8 cellular contexts compared by ENCODE assay signal in genomic region chr2:26018184-26018716, GRCh38. TPM values are rescaled to one million over a fixed set of nuclear protein-coding genes. Genes with fewer than 3 reads are reported as not detected.
DNase-seq lines count a peak whose midpoint lies in the region; ATAC-seq and TF ChIP-seq lines count a peak whose summit lies in the region.
"Had no signal": no experiment of that assay in that cellular context is flagged by ENCODE, and none has a peak within 500 bp of the region (broad histone marks: within the 10 kb centered on the region; RNA-seq: fewer than 3 reads in every experiment).

No MANE protein-coding gene starts in this region.

- TF ChIP-seq CTCF in gastroesophageal sphincter (IDR thresholded peaks at IDR 0.05): no peak
- TF ChIP-seq CTCF in GM20000 (IDR thresholded peaks at IDR 0.05; ENCODE audit: extremely low read depth, missing control alignments): no peak

- H3K9me3 ChIP-seq in gastroesophageal sphincter (no peaks in the 10 kb centered on the region), trophoblast cell (ENCODE audit: insufficient read depth, low read depth, low read length) (no peaks in the 10 kb centered on the region)

- no peak for TF ChIP-seq POLR2A in gastroesophageal sphincter (IDR thresholded peaks at IDR 0.05)

- H2BK120ac ChIP-seq in trophoblast cell (ENCODE audit: insufficient read depth, low read length, poor library complexity): no peak overlapping the region

- no peaks in the 10 kb centered on the region for H3K79me2 ChIP-seq in trophoblast cell (ENCODE audit: control insufficient read depth, insufficient read depth, low read length, poor library complexity)

- H3K4me1 ChIP-seq in gastroesophageal sphincter (peaks cover 0 to 19% (median 10%) of the 10 kb centered on the region in 3 donors), trophoblast cell (ENCODE audit: control insufficient read depth in 1 of 2, insufficient read depth in 2 of 2, low read length in 2 of 2) (peaks cover 5 to 9% of the 10 kb centered on the region in 2 experiments)

- no peak overlapping the region for H3K4ac ChIP-seq in trophoblast cell (ENCODE audit: low read depth, low read length)

- TF ChIP-seq EP300 in gastroesophageal sphincter (IDR thresholded peaks at IDR 0.05): no peak

- no peak overlapping the region for H2BK12ac ChIP-seq in trophoblast cell (ENCODE audit: low read length)

- H3K79me1 ChIP-seq in trophoblast cell (ENCODE audit: low read length): no peaks in the 10 kb centered on the region

- no peak overlapping the region for H3K18ac ChIP-seq in trophoblast cell (ENCODE audit: low read length)

- no peaks in the 10 kb centered on the region for H3K36me3 Mint-ChIP-seq in activated CD8-positive, alpha-beta T cell treated with anti-CD3 and anti-CD28 coated beads, Interleukin-2, amount 10 ng/mL, durations not matched to agents 7 days and 5 days (ENCODE audit: low read depth)
- H3K36me3 Mint-ChIP-seq: T-cell had no signal

- POLR2A ChIA-PET in activated CD8-positive, alpha-beta T cell treated with anti-CD3 and anti-CD28 coated beads, Interleukin-2, amount 10 ng/mL, durations not matched to agents 7 days and 5 days (lab: Charles Lee): interaction anchor here (0.9 kb wide), 1 partner anchor 18 kb away, joined by 3 read pairs; no protein-coding TSS in a partner anchor

- no peak overlapping the region for H3K4me2 ChIP-seq in trophoblast cell (ENCODE audit: low read length)

- no peak overlapping the region for H3K14ac ChIP-seq in trophoblast cell (ENCODE audit: low read length)

- peak overlapping the region in 3 of 4 donors; percentile 55 to 62 (median 62) for H3K27ac ChIP-seq in gastroesophageal sphincter
- peak overlapping the region; percentile 23 for H3K27ac ChIP-seq in trophoblast cell (ENCODE audit: low read depth, low read length)

- H3K4me3 ChIP-seq in gastroesophageal sphincter (no peak overlapping the region), trophoblast cell (ENCODE audit: low read depth, low read length) (no peak overlapping the region)

- H3K36me3 ChIP-seq in gastroesophageal sphincter: no peaks in the 10 kb centered on the region
- H3K36me3 ChIP-seq in trophoblast cell (ENCODE audit: control insufficient read depth in 1 of 2, insufficient read depth in 2 of 2, low read length in 2 of 2): no peaks in the 10 kb centered on the region

- no peak overlapping the region for H3K9ac ChIP-seq in trophoblast cell (ENCODE audit: low read length)

- no peaks in the 10 kb centered on the region for H3K27me3 Mint-ChIP-seq in activated CD8-positive, alpha-beta T cell treated with anti-CD3 and anti-CD28 coated beads, Interleukin-2, amount 10 ng/mL, durations not matched to agents 7 days and 5 days (ENCODE audit: low read depth)
- H3K27me3 Mint-ChIP-seq: T-cell had no signal

- H3K4me1 Mint-ChIP-seq in activated CD8-positive, alpha-beta T cell treated with anti-CD3 and anti-CD28 coated beads, Interleukin-2, amount 10 ng/mL, durations not matched to agents 7 days and 5 days (ENCODE audit: low read depth): no peaks in the 10 kb centered on the region

- H4K91ac ChIP-seq in trophoblast cell (ENCODE audit: low read depth, low read length): no peak overlapping the region

- H2AK5ac ChIP-seq in trophoblast cell (ENCODE audit: low read length): no peak overlapping the region

- H3K27me3 ChIP-seq in gastroesophageal sphincter (no peaks in the 10 kb centered on the region), trophoblast cell (ENCODE audit: insufficient read depth, low read length) (no peaks in the 10 kb centered on the region)

- H3K4me3 Mint-ChIP-seq in activated CD8-positive, alpha-beta T cell treated with anti-CD3 and anti-CD28 coated beads, Interleukin-2, amount 10 ng/mL, durations not matched to agents 7 days and 5 days: no peak overlapping the region
- H3K4me3 Mint-ChIP-seq: T-cell had no signal

- WGBS in gastroesophageal sphincter (ENCODE audit: low coverage in 1 of 2), 2 donors: 29 to 33% methylated on average over 1 of the region's 2 CpGs
- no CpG with 5 or more reads among the region's 2 CpGs for WGBS in trophoblast cell (ENCODE audit: extremely low coverage, insufficient coverage, insufficient read length)

- H3K27ac Mint-ChIP-seq in activated CD8-positive, alpha-beta T cell treated with anti-CD3 and anti-CD28 coated beads, Interleukin-2, amount 10 ng/mL, durations not matched to agents 7 days and 5 days: no peak overlapping the region
- H3K27ac Mint-ChIP-seq: T-cell had no signal

- peak; percentile 59 for ATAC-seq in GM21576 (IDR thresholded peaks at IDR 0.05; ENCODE audit: unreplicated experiment)
- ATAC-seq in activated CD8-positive, alpha-beta T cell treated with anti-CD3 and anti-CD28 coated beads, Interleukin-2, amount 10 ng/mL, durations not matched to agents 7 days and 5 days: peak; percentile 63
- peak; percentile 93 for ATAC-seq in gastroesophageal sphincter
- ATAC-seq in GM21515 (IDR thresholded peaks at IDR 0.05; ENCODE audit: unreplicated experiment): no peak

- H3K23ac ChIP-seq in trophoblast cell (ENCODE audit: low read length): no peak overlapping the region

- H4K8ac ChIP-seq in trophoblast cell (ENCODE audit: low read depth, low read length): no peak overlapping the region

- no peak overlapping the region for H2BK5ac ChIP-seq in trophoblast cell (ENCODE audit: low read depth, low read length, poor library complexity)

- DNase-seq in MV-4-11 (lab: John Stamatoyannopoulos, UW): peak; percentile 32
- DNase-seq in activated CD8-positive, alpha-beta T cell treated with anti-CD3 and anti-CD28 coated beads, Interleukin-2, amount 10 ng/mL, durations not matched to agents 7 days and 5 days: no peak
- peak; percentile 75 to 77 for DNase-seq in trophoblast cell
- no peak for DNase-seq in GM20000 (ENCODE audit: low spot score)
- DNase-seq: T-cell had no signal

- CTCF ChIA-PET in activated CD8-positive, alpha-beta T cell treated with anti-CD3 and anti-CD28 coated beads, Interleukin-2, amount 10 ng/mL, durations not matched to agents 7 days and 5 days (lab: Charles Lee): interaction anchor here (1.2 to 1.3 kb wide), 2 partner anchors 15 to 66 kb away, joined by 3 to 4 read pairs; partner anchors contain the start of gene RAB10

- H4K12ac ChIP-seq in trophoblast cell (ENCODE audit: low read depth, low read length): no peak overlapping the region

- H3K9me3 Mint-ChIP-seq in activated CD8-positive, alpha-beta T cell treated with anti-CD3 and anti-CD28 coated beads, Interleukin-2, amount 10 ng/mL, durations not matched to agents 7 days and 5 days (ENCODE audit: insufficient read depth): no peaks in the 10 kb centered on the region
- H3K9me3 Mint-ChIP-seq: T-cell had no signal

- H2AFZ ChIP-seq in trophoblast cell (ENCODE audit: insufficient read depth, low read length, poor library complexity): peak overlapping the region; percentile 8

RNA-seq across cellular contexts. Expression of gene RAB10, which starts 15.6 kb away (rescaled TPM):
- 100 to 1,000 TPM; 110 to 115 TPM for total RNA-seq in activated CD8-positive, alpha-beta T cell treated with anti-CD3 and anti-CD28 coated beads, Interleukin-2, amount 10 ng/mL, durations not matched to agents 7 days and 5 days
- 100 to 1,000 TPM in 3 of 4 donors, 10 to 100 TPM in 1; 91.9 to 117 (median 103) TPM for total RNA-seq in gastroesophageal sphincter
- 138 and 141 TPM in 2 replicates for polyA plus RNA-seq in trophoblast cell (2013)

RNA-seq across cellular contexts. Expression of gene KIF3C, which starts 36.0 kb away (rescaled TPM):
- 10 to 100 TPM; 11.3 to 13.4 TPM for total RNA-seq in activated CD8-positive, alpha-beta T cell treated with anti-CD3 and anti-CD28 coated beads, Interleukin-2, amount 10 ng/mL, durations not matched to agents 7 days and 5 days
- 10 to 100 TPM in 2 of 4 donors, 1 to 10 TPM in 2; 5.9 to 14.6 (median 10.2) TPM for total RNA-seq in gastroesophageal sphincter
- polyA plus RNA-seq in trophoblast cell (2013): 55.1 and 56.4 TPM in 2 replicates

Comparison
In these comparisons a context has a peak if more than half of its experiments do, and no peak if none do; other contexts are left out.
1. DNase-seq: peak in MV-4-11 (single experiment) and trophoblast cell (2 of 2); none in activated CD8-positive, alpha-beta T cell treated with anti-CD3 and anti-CD28 coated beads, Interleukin-2, amount 10 ng/mL, durations not matched to agents 7 days and 5 days (single experiment) and GM20000 (single experiment).